Comparison of ENCODE assay signal across 32 cellular contexts in genomic region chr20:44091026-44091425, GRCh38.
DNase-seq lines count a peak whose midpoint lies in the region; ATAC-seq and TF ChIP-seq lines count a peak whose summit lies in the region.
"Had no signal": no experiment of that assay in that cellular context is flagged by ENCODE, and none has a peak within 500 bp of the region (broad histone marks: within the 10 kb centered on the region; RNA-seq: fewer than 3 reads in every experiment).

No MANE protein-coding gene starts in this region.

- no peaks in the 10 kb centered on the region for H3K9me3 Mint-ChIP-seq in HFFc6
- H3K9me3 Mint-ChIP-seq in endodermal cell, result no peaks in the 10 kb centered on the region
- peaks cover 0 to 3% (median 0%) of the 10 kb centered on the region in 7 donors for H3K9me3 Mint-ChIP-seq in CD14-positive monocyte
- H3K9me3 Mint-ChIP-seq: activated naive CD4-positive, alpha-beta T cell treated with anti-CD3 and anti-CD28 coated beads, Interleukin-2, amount 50 U/mL, for 24 hours; neural progenitor cell; stimulated activated effector memory CD8-positive, alpha-beta T cell treated with anti-CD3 and anti-CD28 coated beads, Interleukin-12 subunit alpha, Interleukin-12 subunit beta, amount 100 ng/mL, for 72 hours; T-helper 2 cell treated with Interferon-gamma antibody and Interleukin-4, amounts not matched to agents 5 μg/mL and 100 μg/mL, for 36 hours had no signal

- H3K36me3 Mint-ChIP-seq in HFFc6 (ENCODE audit: low read depth) (no peaks in the 10 kb centered on the region), endodermal cell (ENCODE audit: low read depth) (no peaks in the 10 kb centered on the region), CD14-positive monocyte (no peaks in the 10 kb centered on the region)
- H3K36me3 Mint-ChIP-seq: activated naive CD4-positive, alpha-beta T cell treated with anti-CD3 and anti-CD28 coated beads, Interleukin-2, amount 50 U/mL, for 24 hours; brain; neural progenitor cell; stimulated activated effector memory CD8-positive, alpha-beta T cell treated with anti-CD3 and anti-CD28 coated beads, Interleukin-12 subunit alpha, Interleukin-12 subunit beta, amount 100 ng/mL, for 72 hours had no signal

- 84 to 100% methylated on average over 3 to 4 of the region's 4 CpGs for WGBS in endodermal cell (ENCODE audit: insufficient coverage in 1 of 2, insufficient read length in 1 of 2), 2 experiments
- WGBS in heart right ventricle, 2 donors, result 63 to 69% methylated on average over 4 of the region's 4 CpGs

- H3K27me3 ChIP-seq in BLaER1 (no peaks in the 10 kb centered on the region), endodermal cell (ENCODE audit: control insufficient read depth, insufficient read depth, low read length, poor library complexity, severe bottlenecking) (no peaks in the 10 kb centered on the region), heart right ventricle (peaks cover 0 to 21% (median 0%) of the 10 kb centered on the region in 7 donors), lower lobe of right lung (ENCODE audit: low read depth) (peaks cover 4% of the 10 kb centered on the region)
- H3K27me3 ChIP-seq: gastroesophageal sphincter, hepatocyte, MG63, neural progenitor cell had no signal

- H3K36me3 ChIP-seq in BLaER1, result no peaks in the 10 kb centered on the region
- H3K36me3 ChIP-seq in endodermal cell (ENCODE audit: control insufficient read depth, insufficient read depth, low read length), result no peaks in the 10 kb centered on the region
- no peaks in the 10 kb centered on the region for H3K36me3 ChIP-seq in heart right ventricle
- H3K36me3 ChIP-seq in lower lobe of right lung, result no peaks in the 10 kb centered on the region
- H3K36me3 ChIP-seq: gastroesophageal sphincter, MG63, neural progenitor cell had no signal

- ATAC-seq in GM21723 (IDR thresholded peaks at IDR 0.05; ENCODE audit: unreplicated experiment), result no peak
- no peak for ATAC-seq in heart right ventricle
- no peak for ATAC-seq in lower lobe of right lung
- ATAC-seq: gastroesophageal sphincter; left colon; PC-3; Right ventricle myocardium inferior; stimulated activated effector memory CD8-positive, alpha-beta T cell treated with anti-CD3 and anti-CD28 coated beads, Interleukin-12 subunit alpha, Interleukin-12 subunit beta, amount 100 ng/mL, for 72 hours had no signal

- H4K20me1 ChIP-seq in BLaER1, result no peaks in the 10 kb centered on the region

- H3K9me3 ChIP-seq in BLaER1 (no peaks in the 10 kb centered on the region), endodermal cell (ENCODE audit: control insufficient read depth, low read length) (no peaks in the 10 kb centered on the region), heart right ventricle (no peaks in the 10 kb centered on the region), lower lobe of right lung (no peaks in the 10 kb centered on the region)
- H3K9me3 ChIP-seq: gastroesophageal sphincter, MG63 had no signal

- TF ChIP-seq CTCF in HFFc6 (IDR thresholded peaks at IDR 0.05), result 0 out of 2 replicates have a peak, but pooled peaks have one; percentile 32
- TF ChIP-seq CTCF in endodermal cell (conservative IDR thresholded peaks at IDR 0.05), result peak; percentile 36
- no peak for TF ChIP-seq CTCF in CD14-positive monocyte (IDR thresholded peaks at IDR 0.05)
- no peak for TF ChIP-seq CTCF in heart right ventricle (IDR thresholded peaks at IDR 0.05)
- no peak for TF ChIP-seq CTCF in lower lobe of right lung (IDR thresholded peaks at IDR 0.05)

- no peak overlapping the region for H3K4me3 ChIP-seq in BLaER1
- H3K4me3 ChIP-seq in endodermal cell (ENCODE audit: low read length), result no peak overlapping the region
- no peak overlapping the region for H3K4me3 ChIP-seq in heart right ventricle
- no peak overlapping the region for H3K4me3 ChIP-seq in lower lobe of right lung
- H3K4me3 ChIP-seq: gastroesophageal sphincter, hepatocyte, MG63, neural progenitor cell had no signal

- peaks cover 23% of the 10 kb centered on the region for H3K4me1 ChIP-seq in BLaER1
- no peaks in the 10 kb centered on the region for H3K4me1 ChIP-seq in endodermal cell (ENCODE audit: control insufficient read depth, insufficient read depth, low read length)
- H3K4me1 ChIP-seq in heart right ventricle, result peaks cover 0 to 6% (median 0%) of the 10 kb centered on the region in 9 donors
- H3K4me1 ChIP-seq in lower lobe of right lung, result no peaks in the 10 kb centered on the region
- H3K4me1 ChIP-seq: neural progenitor cell had no signal

- H3K27ac ChIP-seq in BLaER1 (no peak overlapping the region), endodermal cell (ENCODE audit: low read depth, low read length) (no peak overlapping the region), heart right ventricle (no peak overlapping the region), lower lobe of right lung (no peak overlapping the region)
- H3K27ac ChIP-seq: gastroesophageal sphincter, hepatocyte, neural progenitor cell, VCaP had no signal

- no peak for DNase-seq in HFFc6
- DNase-seq in endodermal cell, result no peak
- peak; percentile 88 for DNase-seq in myocyte (ENCODE audit: low read depth)
- DNase-seq in CD14-positive monocyte (ENCODE audit: low spot score), result no peak
- no peak for DNase-seq in heart right ventricle
- DNase-seq in lower lobe of right lung, result no peak
- DNase-seq: activated CD4-positive, alpha-beta T cell treated with anti-CD3 and anti-CD28 coated beads for 4 hours; activated CD8-positive, alpha-beta memory T cell treated with anti-CD3 and anti-CD28 coated beads for 24 hours; activated T-cell treated with anti-CD3 and anti-CD28 coated beads for 4 hours; amniotic stem cell; cerebellar nuclear complex; KBM-7; left colon; MG63; NCI-H1417 treated with DMSO at 0.1 percent for 48 hours; NCI-H2029 treated with DMSO at 0.1 percent for 48 hours; NCI-H69; PC-3; stimulated activated CD4-positive, alpha-beta T cell treated with anti-CD3 and anti-CD28 coated beads, Interleukin-15, amount 100 ng/mL, for 24 hours; substantia nigra; trophoblast cell had no signal

- H3K27me3 Mint-ChIP-seq in HFFc6 (ENCODE audit: insufficient read depth) (no peaks in the 10 kb centered on the region), endodermal cell (ENCODE audit: insufficient read depth) (peaks cover 2% of the 10 kb centered on the region), CD14-positive monocyte (ENCODE audit: low read depth in 3 of 3) (peaks cover 9 to 17% (median 14%) of the 10 kb centered on the region in 3 donors)
- H3K27me3 Mint-ChIP-seq: activated naive CD4-positive, alpha-beta T cell treated with anti-CD3 and anti-CD28 coated beads, Interleukin-2, amount 50 U/mL, for 24 hours had no signal

- no peak overlapping the region for H3K4me3 Mint-ChIP-seq in HFFc6
- H3K4me3 Mint-ChIP-seq in endodermal cell, result no peak overlapping the region
- H3K4me3 Mint-ChIP-seq in CD14-positive monocyte, result no peak overlapping the region
- H3K4me3 Mint-ChIP-seq: activated naive CD4-positive, alpha-beta T cell treated with anti-CD3 and anti-CD28 coated beads, Interleukin-2, amount 50 U/mL, for 24 hours; brain; neural progenitor cell; stimulated activated effector memory CD8-positive, alpha-beta T cell treated with anti-CD3 and anti-CD28 coated beads, Interleukin-12 subunit alpha, Interleukin-12 subunit beta, amount 100 ng/mL, for 72 hours; T-helper 2 cell treated with Interferon-gamma antibody and Interleukin-4, amounts not matched to agents 5 μg/mL and 100 μg/mL, for 36 hours had no signal

- H3K9ac ChIP-seq in BLaER1, result no peak overlapping the region
- no peak overlapping the region for H3K9ac ChIP-seq in endodermal cell (ENCODE audit: extremely low read depth, low read length, poor library complexity, severe bottlenecking)
- H3K9ac ChIP-seq: neural progenitor cell had no signal

- peak overlapping the region; percentile 9; the same call in 1 of the 2 replicates for H3K4me2 ChIP-seq in BLaER1
- H3K4me2 ChIP-seq: hepatocyte, neural progenitor cell had no signal

- H3K4me1 Mint-ChIP-seq in HFFc6 (ENCODE audit: low read depth) (peaks cover 33% of the 10 kb centered on the region), endodermal cell (peaks cover 4% of the 10 kb centered on the region), CD14-positive monocyte (peaks cover 9% of the 10 kb centered on the region)
- H3K4me1 Mint-ChIP-seq: activated naive CD4-positive, alpha-beta T cell treated with anti-CD3 and anti-CD28 coated beads, Interleukin-2, amount 50 U/mL, for 24 hours; brain; neural progenitor cell; stimulated activated effector memory CD8-positive, alpha-beta T cell treated with anti-CD3 and anti-CD28 coated beads, Interleukin-12 subunit alpha, Interleukin-12 subunit beta, amount 100 ng/mL, for 72 hours had no signal

- H3K27ac Mint-ChIP-seq in HFFc6 (no peak overlapping the region), endodermal cell (no peak overlapping the region), CD14-positive monocyte (peak overlapping the region in 2 of 7 donors; percentile 20 to 50)
- H3K27ac Mint-ChIP-seq: activated naive CD4-positive, alpha-beta T cell treated with anti-CD3 and anti-CD28 coated beads, Interleukin-2, amount 50 U/mL, for 24 hours; brain; neural progenitor cell; stimulated activated effector memory CD8-positive, alpha-beta T cell treated with anti-CD3 and anti-CD28 coated beads, Interleukin-12 subunit alpha, Interleukin-12 subunit beta, amount 100 ng/mL, for 72 hours; T-helper 2 cell treated with Interferon-gamma antibody and Interleukin-4, amounts not matched to agents 5 μg/mL and 100 μg/mL, for 36 hours had no signal

- intact Hi-C loops in CD14-positive monocyte (cut with micrococcal nuclease) (no loop called here), heart right ventricle (cut with DNase I) (no loop called here), lower lobe of right lung (cut with DNase I) (no loop called here)

Comparison
In these comparisons a context has a peak if more than half of its experiments do, and no peak if none do; other contexts are left out.
1. CTCF ChIP-seq: peak in HFFc6 (single experiment) and endodermal cell (single experiment); none in CD14-positive monocyte (single experiment), heart right ventricle (0 of 9) and lower lobe of right lung (single experiment).